ENCODE assay signal across 3 cellular contexts in the genomic region with DNA sequence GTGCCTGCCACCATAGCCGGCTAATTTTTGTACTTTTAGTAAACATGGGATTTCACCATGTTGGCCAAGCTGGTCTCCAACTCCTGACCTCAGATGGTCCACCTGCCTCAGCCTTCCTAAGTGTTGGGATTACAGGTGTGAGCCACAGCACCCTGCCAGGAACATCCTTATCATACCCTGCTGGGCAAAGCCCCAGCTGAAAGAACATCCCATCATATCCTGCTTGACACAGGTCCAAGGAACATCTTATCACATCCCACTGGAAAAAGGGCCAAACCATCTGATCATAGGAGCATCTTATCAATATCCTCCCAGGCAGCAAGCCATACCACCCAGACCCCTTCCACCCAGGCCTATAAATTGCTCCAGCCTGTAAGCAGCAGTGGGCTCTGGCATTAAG.
"Had no signal": no experiment of that assay in that cellular context is flagged by ENCODE, and none has a peak within 500 bp of the region (broad histone marks: within the 10 kb centered on the region; RNA-seq: fewer than 3 reads in every experiment).

No MANE protein-coding gene starts in this region.

- ATAC-seq: GM12878 had no signal

- H3K4me3 ChIP-seq: GM12878 had no signal

- DNase-seq: GDM1, GF-D8 had no signal
